In the genomic region with DNA sequence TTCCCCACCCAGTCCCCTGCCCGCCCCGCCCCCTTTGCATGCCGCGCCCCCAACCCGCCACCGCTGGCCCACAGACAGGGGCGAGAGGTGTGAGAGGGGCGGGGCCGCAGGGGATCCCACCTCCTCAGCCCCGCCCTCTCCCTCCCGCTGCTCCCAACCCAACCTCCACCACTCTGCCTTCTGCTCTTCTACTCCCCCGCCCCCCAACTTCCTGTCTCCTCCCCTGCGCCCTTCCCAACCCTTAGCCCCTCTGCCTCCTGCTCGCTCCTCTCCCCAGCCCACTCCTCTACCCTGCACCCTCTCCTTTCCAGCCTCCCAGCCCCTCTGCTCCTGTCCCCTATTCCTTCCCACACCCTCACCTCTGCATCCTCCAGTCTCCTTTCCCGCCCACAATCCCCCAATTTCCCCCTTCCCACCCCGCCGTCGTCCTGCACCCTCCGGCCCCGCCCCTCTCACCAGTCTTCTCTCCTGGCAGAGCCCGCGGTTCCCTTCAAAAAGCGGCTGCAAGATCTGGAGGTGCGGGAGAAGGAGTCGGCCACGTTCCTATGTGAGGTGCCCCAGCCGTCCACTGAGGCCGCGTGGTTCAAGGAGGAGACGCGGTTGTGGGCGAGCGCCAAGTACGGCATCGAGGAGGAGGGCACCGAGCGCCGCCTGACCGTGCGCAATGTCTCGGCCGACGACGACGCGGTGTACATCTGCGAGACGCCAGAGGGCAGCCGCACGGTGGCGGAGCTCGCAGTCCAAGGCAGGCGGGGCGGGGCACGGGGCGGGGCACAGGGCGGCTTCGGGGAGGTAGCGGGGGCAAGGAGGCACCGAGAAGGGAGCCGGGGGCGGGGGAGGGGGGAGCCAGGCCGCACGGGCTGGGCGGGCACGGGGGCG, we compare ENCODE assay signal across 8 cellular contexts. TPM values are rescaled to one million over a fixed set of nuclear protein-coding genes. Genes with fewer than 3 reads are reported as not detected.
A peak's percentile ranks its signal among the peaks of the same experiment; 100 is the strongest.
DNase-seq lines count a peak whose midpoint lies in the region; ATAC-seq and TF ChIP-seq lines count a peak whose summit lies in the region.

No MANE protein-coding gene starts in this region.

- no peak overlapping the region for H3K14ac ChIP-seq in mesenchymal stem cell (ENCODE audit: low read length in 2 of 2)

- H3K27me3 Mint-ChIP-seq in activated CD8-positive, alpha-beta T cell treated with anti-CD3 and anti-CD28 coated beads for 36 hours, result no peaks in the 10 kb centered on the region
- H3K27me3 Mint-ChIP-seq in effector memory CD8-positive, alpha-beta T cell, result no peaks in the 10 kb centered on the region

- H3K27ac ChIP-seq in BLaER1 (peak overlapping the region; percentile 49; the same call in 1 of the 2 replicates), mesenchymal stem cell (ENCODE audit: low read length, poor library complexity, severe bottlenecking) (no peak overlapping the region)

- TF ChIP-seq CTCF in activated CD8-positive, alpha-beta T cell treated with anti-CD3 and anti-CD28 coated beads for 36 hours (IDR thresholded peaks at IDR 0.05), result peak; percentile 41

- 2% methylated on average over 62 of the region's 67 CpGs for WGBS in mesenchymal stem cell

- peak; percentile 85 for DNase-seq in NCI-H774 (lab: John Stamatoyannopoulos, UW)
- DNase-seq in activated CD8-positive, alpha-beta T cell treated with anti-CD3 and anti-CD28 coated beads for 36 hours, result peak; percentile 96
- DNase-seq in effector memory CD8-positive, alpha-beta T cell, result peak; percentile 76 to 80 (median 77)
- peak; percentile 84 for DNase-seq in mesenchymal stem cell
- peak; percentile 88 for DNase-seq in stimulated activated CD8-positive, alpha-beta memory T cell treated with anti-CD3 and anti-CD28 coated beads, Interleukin-12 subunit alpha, Interleukin-12 subunit beta, amount 100 ng/mL, for 4 hours (ENCODE audit: low read depth)

- intact Hi-C loops in activated CD8-positive, alpha-beta T cell treated with anti-CD3 and anti-CD28 coated beads for 36 hours (cut with micrococcal nuclease), result no loop called here

- H3K4me2 ChIP-seq in BLaER1 (peak overlapping the region; percentile 78), mesenchymal stem cell (ENCODE audit: low read length, poor library complexity, severe bottlenecking) (peak overlapping the region; percentile 86)

- H3K4me3 ChIP-seq in BLaER1, result peak overlapping the region; percentile 69
- peak overlapping the region; percentile 61 to 70 for H3K4me3 ChIP-seq in mesenchymal stem cell (ENCODE audit: insufficient read depth in 1 of 2, low read depth in 1 of 2, low read length in 2 of 2)

- H2AFZ ChIP-seq in mesenchymal stem cell (ENCODE audit: low read depth, low read length), result peak overlapping the region; percentile 32

- no peaks in the 10 kb centered on the region for H3K79me1 ChIP-seq in mesenchymal stem cell (replicated peaks; ENCODE audit: low read length, poor library complexity, severe bottlenecking)

- H3K27ac Mint-ChIP-seq in activated CD8-positive, alpha-beta T cell treated with anti-CD3 and anti-CD28 coated beads for 36 hours, result peak overlapping the region; percentile 87
- H3K27ac Mint-ChIP-seq in effector memory CD8-positive, alpha-beta T cell, result peak overlapping the region; percentile 52 to 85

- peak overlapping the region; percentile 83 for H3K4me3 Mint-ChIP-seq in activated CD8-positive, alpha-beta T cell treated with anti-CD3 and anti-CD28 coated beads for 36 hours
- H3K4me3 Mint-ChIP-seq in effector memory CD8-positive, alpha-beta T cell, result peak overlapping the region; percentile 84 to 85

- H3K36me3 ChIP-seq in BLaER1 (peaks cover 28% of the 10 kb centered on the region), mesenchymal stem cell (ENCODE audit: control insufficient read depth in 1 of 2, insufficient read depth in 2 of 2, low read depth in 1 of 2, low read length in 2 of 2) (peaks cover 0 to 35% of the 10 kb centered on the region in 2 experiments)

- H3K18ac ChIP-seq in mesenchymal stem cell (ENCODE audit: low read depth in 1 of 2, low read length in 2 of 2), result peak overlapping the region in 1 of 2 experiments; percentile 34

- peak overlapping the region; percentile 73 for H4K8ac ChIP-seq in mesenchymal stem cell (ENCODE audit: low read length)

- H3K4me1 Mint-ChIP-seq in activated CD8-positive, alpha-beta T cell treated with anti-CD3 and anti-CD28 coated beads for 36 hours (ENCODE audit: low read depth), result peaks cover 5% of the 10 kb centered on the region
- peaks cover 3 to 10% of the 10 kb centered on the region in 2 donors for H3K4me1 Mint-ChIP-seq in effector memory CD8-positive, alpha-beta T cell (ENCODE audit: low read depth in 2 of 2)

- CTCF ChIA-PET in activated CD8-positive, alpha-beta T cell treated with anti-CD3 and anti-CD28 coated beads for 36 hours (lab: Charles Lee), result interaction anchor here (0.5 to 1.3 kb wide), 7 partner anchors 9 to 214 kb away, joined by 3 to 5 read pairs (median 4); no protein-coding TSS in a partner anchor

- peaks cover 1% of the 10 kb centered on the region for H3K36me3 Mint-ChIP-seq in activated CD8-positive, alpha-beta T cell treated with anti-CD3 and anti-CD28 coated beads for 36 hours (ENCODE audit: low read depth)
- H3K36me3 Mint-ChIP-seq in effector memory CD8-positive, alpha-beta T cell (ENCODE audit: insufficient read depth), result peaks cover 2% of the 10 kb centered on the region

- H3K9me3 ChIP-seq in BLaER1, result no peaks in the 10 kb centered on the region
- H3K9me3 ChIP-seq in mesenchymal stem cell (ENCODE audit: control insufficient read depth, low read length), result no peaks in the 10 kb centered on the region

- H4K20me1 ChIP-seq in BLaER1, result peaks cover 21% of the 10 kb centered on the region

- peak overlapping the region; percentile 95 for H4K91ac ChIP-seq in mesenchymal stem cell (ENCODE audit: low read length)

- ATAC-seq in GM19372 (IDR thresholded peaks at IDR 0.05; ENCODE audit: low read depth, unreplicated experiment), result peak; percentile 97
- ATAC-seq in HG03520 (IDR thresholded peaks at IDR 0.05; ENCODE audit: unreplicated experiment), result peak; percentile 95
- ATAC-seq in activated CD8-positive, alpha-beta T cell treated with anti-CD3 and anti-CD28 coated beads for 36 hours, result peak; percentile 95
- ATAC-seq in effector memory CD8-positive, alpha-beta T cell (replicated peaks), result peak; percentile 93

- peak overlapping the region; percentile 30 for H2BK15ac ChIP-seq in mesenchymal stem cell (ENCODE audit: low read depth, poor library complexity, severe bottlenecking)

- H3K23ac ChIP-seq in mesenchymal stem cell (ENCODE audit: low read length in 2 of 2), result no peak overlapping the region

- POLR2A ChIA-PET in activated CD8-positive, alpha-beta T cell treated with anti-CD3 and anti-CD28 coated beads for 36 hours (lab: Charles Lee), result interaction anchor here (1.0 kb wide), 1 partner anchor 78 kb away, joined by 3 read pairs; no protein-coding TSS in a partner anchor

- H3K4ac ChIP-seq in mesenchymal stem cell (ENCODE audit: low read depth in 1 of 2, low read length in 2 of 2), result peak overlapping the region in 1 of 2 experiments; percentile 2

- H3K4me1 ChIP-seq in BLaER1 (peaks cover 17% of the 10 kb centered on the region), mesenchymal stem cell (ENCODE audit: control insufficient read depth, insufficient read depth, low read depth, low read length) (peaks cover 21% of the 10 kb centered on the region)

- H2BK12ac ChIP-seq in mesenchymal stem cell (ENCODE audit: low read length in 2 of 2), result no peak overlapping the region

- H3K27me3 ChIP-seq in BLaER1, result no peaks in the 10 kb centered on the region
- peaks cover 0 to 48% of the 10 kb centered on the region in 2 experiments for H3K27me3 ChIP-seq in mesenchymal stem cell (ENCODE audit: control insufficient read depth in 1 of 2, insufficient read depth in 1 of 2, low read length in 2 of 2)

- H3K9me3 Mint-ChIP-seq in activated CD8-positive, alpha-beta T cell treated with anti-CD3 and anti-CD28 coated beads for 36 hours, result no peaks in the 10 kb centered on the region
- no peaks in the 10 kb centered on the region for H3K9me3 Mint-ChIP-seq in effector memory CD8-positive, alpha-beta T cell

- H2BK5ac ChIP-seq in mesenchymal stem cell (ENCODE audit: low read depth, low read length, poor library complexity, severe bottlenecking), result no peak overlapping the region

- no peak overlapping the region for H2BK120ac ChIP-seq in mesenchymal stem cell (ENCODE audit: low read depth, low read length)

- no peak overlapping the region for H2AK5ac ChIP-seq in mesenchymal stem cell (ENCODE audit: low read length, severe bottlenecking)

- H3K9ac ChIP-seq in BLaER1 (peak overlapping the region; percentile 69), mesenchymal stem cell (ENCODE audit: low read length) (no peak overlapping the region)

RNA-seq across cellular contexts. Expression of gene OBSCN, which starts 5.4 kb away (rescaled TPM):
- 10 to 100 TPM; 21.6 to 23.7 TPM for total RNA-seq in activated CD8-positive, alpha-beta T cell treated with anti-CD3 and anti-CD28 coated beads for 36 hours
- 4.5 TPM for polyA plus RNA-seq in mesenchymal stem cell (2013, experiment 1 of 2)
- polyA plus RNA-seq in mesenchymal stem cell (2013, experiment 2 of 2), result 4.9 TPM

RNA-seq across cellular contexts. Expression of gene IBA57, which starts 47.6 kb away (rescaled TPM):
- 10 to 100 TPM in 1 of 2 experiments, 1 to 10 TPM in 1; 9.7 to 10.8 TPM for total RNA-seq in activated CD8-positive, alpha-beta T cell treated with anti-CD3 and anti-CD28 coated beads for 36 hours
- polyA plus RNA-seq in mesenchymal stem cell (2013, experiment 1 of 2), result 1.2 TPM
- 1.7 TPM for polyA plus RNA-seq in mesenchymal stem cell (2013, experiment 2 of 2)
